Comparison of ENCODE assay signal across 24 cellular contexts in genomic region chr11:74935285-74935684, GRCh38.
"Had no signal": no experiment of that assay in that cellular context is flagged by ENCODE, and none has a peak within 500 bp of the region (broad histone marks: within the 10 kb centered on the region; RNA-seq: fewer than 3 reads in every experiment).

No MANE protein-coding gene starts in this region.

- ATAC-seq: effector memory CD8-positive, alpha-beta T cell; esophagus mucosa; gastrocnemius medialis; heart right ventricle; left cardiac atrium; left lung; left ventricle myocardium superior; lower lobe of right lung; naive thymus-derived CD4-positive, alpha-beta T cell had no signal

- H3K4me3 ChIP-seq: colonic mucosa, esophagus squamous epithelium, gastrocnemius medialis, heart right ventricle, left lung, lower lobe of right lung had no signal

- DNase-seq: colonic mucosa; cortex of kidney; effector CD8-positive, alpha-beta T cell; effector memory CD8-positive, alpha-beta T cell; endodermal cell; erythroblast; esophagus squamous epithelium; foreskin fibroblast; foreskin melanocyte; gastrocnemius medialis; glutamatergic neuron; head of caudate nucleus; heart right ventricle; hippocampal formation; left cardiac atrium; left lung; left ventricle myocardium superior; lower lobe of right lung; mesendoderm; midbrain; naive thymus-derived CD4-positive, alpha-beta T cell had no signal

- H3K27me3 ChIP-seq: colonic mucosa, esophagus squamous epithelium, gastrocnemius medialis, heart right ventricle, left lung had no signal

- H3K27ac ChIP-seq: colonic mucosa, epithelial cell of prostate, esophagus squamous epithelium, gastrocnemius medialis, heart right ventricle, left lung, lower lobe of right lung had no signal

- H3K4me1 Mint-ChIP-seq: endodermal cell had no signal

- H3K27me3 Mint-ChIP-seq: dendritic cell treated with granulocyte-macrophage colony-stimulating factor and Interleukin-4, amounts not matched to agents 40 ng/mL and 50 ng/mL, for 4 days; effector memory CD8-positive, alpha-beta T cell; naive thymus-derived CD4-positive, alpha-beta T cell had no signal

- H3K4me3 Mint-ChIP-seq: dendritic cell treated with granulocyte-macrophage colony-stimulating factor and Interleukin-4, amounts not matched to agents 40 ng/mL and 50 ng/mL, for 4 days; effector memory CD8-positive, alpha-beta T cell; endodermal cell; naive thymus-derived CD4-positive, alpha-beta T cell had no signal

- H3K9me3 Mint-ChIP-seq: dendritic cell treated with granulocyte-macrophage colony-stimulating factor and Interleukin-4, amounts not matched to agents 40 ng/mL and 50 ng/mL, for 4 days; effector memory CD8-positive, alpha-beta T cell; endodermal cell; naive thymus-derived CD4-positive, alpha-beta T cell had no signal

- H3K27ac Mint-ChIP-seq: dendritic cell treated with granulocyte-macrophage colony-stimulating factor and Interleukin-4, amounts not matched to agents 40 ng/mL and 50 ng/mL, for 4 days; effector memory CD8-positive, alpha-beta T cell; endodermal cell had no signal

- H3K9me3 ChIP-seq: colonic mucosa, esophagus squamous epithelium, gastrocnemius medialis, heart right ventricle, left lung, lower lobe of right lung had no signal

- H3K36me3 ChIP-seq: colonic mucosa had no signal

- H3K4me1 ChIP-seq: colonic mucosa, esophagus squamous epithelium, gastrocnemius medialis, left lung, lower lobe of right lung had no signal
